9 cellular contexts compared by ENCODE assay signal in the genomic region with DNA sequence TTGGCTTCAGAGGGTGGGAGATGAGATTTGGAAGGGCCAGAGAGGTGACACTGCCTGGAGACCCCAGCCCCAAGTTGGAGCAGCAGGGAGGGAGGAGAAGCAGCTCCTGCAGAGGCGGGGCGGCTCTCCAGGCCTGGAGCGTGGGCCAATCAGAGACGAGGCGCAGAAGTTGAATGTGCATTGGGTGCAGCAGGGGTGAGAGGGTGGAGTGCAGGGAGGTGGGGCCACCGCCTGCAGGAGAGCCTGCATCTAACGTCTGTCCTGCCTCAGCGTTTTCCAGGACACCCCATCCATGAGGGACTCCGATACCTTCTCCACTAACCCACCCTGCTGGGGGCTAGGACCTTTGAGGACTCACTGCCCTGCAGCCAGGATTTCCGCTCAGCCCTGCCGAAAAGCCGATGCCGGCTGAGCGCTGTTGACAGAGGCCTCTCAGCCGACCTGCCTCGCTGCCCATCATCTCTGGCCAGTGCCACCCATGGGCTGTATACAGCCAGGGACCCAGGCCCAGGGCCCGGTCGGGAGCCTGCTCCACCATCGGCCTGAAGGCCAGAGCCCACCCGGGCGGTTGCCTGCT.
DNase-seq lines count a peak whose midpoint lies in the region; ATAC-seq and TF ChIP-seq lines count a peak whose summit lies in the region.
"Had no signal": no experiment of that assay in that cellular context is flagged by ENCODE, and none has a peak within 500 bp of the region (broad histone marks: within the 10 kb centered on the region; RNA-seq: fewer than 3 reads in every experiment).

No MANE protein-coding gene starts in this region.

- no peaks in the 10 kb centered on the region for H3K4me1 ChIP-seq in HCT116 (ENCODE audit: control insufficient read depth in 1 of 2, insufficient read depth in 2 of 2, low read length in 2 of 2)
- H3K4me1 ChIP-seq in naive thymus-derived CD4-positive, alpha-beta T cell (ENCODE audit: control insufficient read depth in 2 of 2, insufficient read depth in 2 of 2, low read length in 2 of 2), result no peaks in the 10 kb centered on the region
- H3K4me1 ChIP-seq: prostate gland had no signal

- H4K20me1 ChIP-seq in HCT116 (ENCODE audit: insufficient read depth), result no peaks in the 10 kb centered on the region

- no peaks in the 10 kb centered on the region for H3K79me2 ChIP-seq in HCT116 (ENCODE audit: insufficient read depth, low read length)

- peaks cover 41% of the 10 kb centered on the region for H3K27me3 ChIP-seq in HCT116 (ENCODE audit: insufficient read depth, low read length)
- H3K27me3 ChIP-seq in naive thymus-derived CD4-positive, alpha-beta T cell (ENCODE audit: control insufficient read depth in 2 of 2, insufficient read depth in 2 of 2, low read length in 2 of 2), result no peaks in the 10 kb centered on the region

- peak overlapping the region; percentile 46 for H3K4me3 Mint-ChIP-seq in central memory CD8-positive, alpha-beta T cell
- peak overlapping the region; percentile 50 to 86 (median 78) for H3K4me3 Mint-ChIP-seq in naive thymus-derived CD4-positive, alpha-beta T cell
- H3K4me3 Mint-ChIP-seq in CD14-positive monocyte, result peak overlapping the region in 1 of 2 donors; percentile 83

- no peaks in the 10 kb centered on the region for H3K9me3 Mint-ChIP-seq in central memory CD8-positive, alpha-beta T cell
- H3K9me3 Mint-ChIP-seq in naive thymus-derived CD4-positive, alpha-beta T cell, result peaks cover 0 to 2% (median 0%) of the 10 kb centered on the region in 11 donors
- peaks cover 0 to 5% (median 0%) of the 10 kb centered on the region in 7 donors for H3K9me3 Mint-ChIP-seq in CD14-positive monocyte

- peaks cover 2% of the 10 kb centered on the region for H3K36me3 Mint-ChIP-seq in central memory CD8-positive, alpha-beta T cell (ENCODE audit: insufficient read depth)
- peaks cover 0 to 4% (median 0%) of the 10 kb centered on the region in 5 donors for H3K36me3 Mint-ChIP-seq in naive thymus-derived CD4-positive, alpha-beta T cell
- no peaks in the 10 kb centered on the region for H3K36me3 Mint-ChIP-seq in CD14-positive monocyte

- no peak overlapping the region for H3K4me2 ChIP-seq in HCT116 (ENCODE audit: low read length)

- POLR2A ChIA-PET in HCT116 (lab: Charles Lee), result no interaction called here
- POLR2A ChIA-PET in naive thymus-derived CD4-positive, alpha-beta T cell (lab: Charles Lee), result no interaction called here

- CTCF ChIA-PET in HCT116 (lab: Charles Lee), result no interaction called here
- CTCF ChIA-PET in naive thymus-derived CD4-positive, alpha-beta T cell (lab: Charles Lee), result no interaction called here

- H3K27me3 Mint-ChIP-seq in central memory CD8-positive, alpha-beta T cell, result peaks cover 89% of the 10 kb centered on the region
- peaks cover 25 to 79% (median 35%) of the 10 kb centered on the region in 5 donors for H3K27me3 Mint-ChIP-seq in naive thymus-derived CD4-positive, alpha-beta T cell
- peaks cover 34 to 44% (median 40%) of the 10 kb centered on the region in 3 donors for H3K27me3 Mint-ChIP-seq in CD14-positive monocyte (ENCODE audit: low read depth in 3 of 3)

- H3K4me1 Mint-ChIP-seq in central memory CD8-positive, alpha-beta T cell, result peaks cover 8% of the 10 kb centered on the region
- peaks cover 4 to 10% (median 6%) of the 10 kb centered on the region in 7 donors for H3K4me1 Mint-ChIP-seq in naive thymus-derived CD4-positive, alpha-beta T cell
- H3K4me1 Mint-ChIP-seq in CD14-positive monocyte, result peaks cover 4% of the 10 kb centered on the region

- RAD21 ChIA-PET in HCT116 (lab: Charles Lee; ENCODE audit: low non-redundant PET in 1 of 2, low total read pairs in 2 of 2, uncharacterized antibody in 2 of 2, unreplicated experiment in 2 of 2), result no interaction called here

- H3K9ac ChIP-seq in HCT116 (ENCODE audit: low read length), result no peak overlapping the region

- H3K9me3 ChIP-seq in HCT116 (ENCODE audit: control insufficient read depth in 1 of 2, insufficient read depth in 1 of 2, low read depth in 1 of 2, low read length in 2 of 2), result no peaks in the 10 kb centered on the region
- H3K9me3 ChIP-seq in naive thymus-derived CD4-positive, alpha-beta T cell (ENCODE audit: control insufficient read depth in 2 of 3, low read length in 3 of 3), result no peaks in the 10 kb centered on the region
- H3K9me3 ChIP-seq: prostate gland had no signal

- BruUV-seq in HCT116 (replicated peaks; lab: Mats Ljungman, UMichigan), result no TSS peak

- no peak overlapping the region for H3K27ac Mint-ChIP-seq in central memory CD8-positive, alpha-beta T cell (ENCODE audit: low read depth)
- no peak overlapping the region for H3K27ac Mint-ChIP-seq in naive thymus-derived CD4-positive, alpha-beta T cell
- no peak overlapping the region for H3K27ac Mint-ChIP-seq in CD14-positive monocyte

- H3K9me2 ChIP-seq in HCT116 (ENCODE audit: insufficient read depth), result no peaks in the 10 kb centered on the region

- no peak for TF ChIP-seq RAD21 in HCT116 (IDR thresholded peaks at IDR 0.05; ENCODE audit: low read depth)

- DNase-seq in NCI-H1092 treated with DMSO at 0.1 percent for 48 hours (lab: John Stamatoyannopoulos, UW) (peak; percentile 3), NCI-H1092 (lab: John Stamatoyannopoulos, UW) (no peak), HCT116 (ENCODE audit: low read depth, low spot score) (no peak), CD14-positive monocyte (ENCODE audit: low spot score) (no peak), NCI-H2196 treated with DMSO at 0.1 percent for 48 hours (lab: John Stamatoyannopoulos, UW; ENCODE audit: unreplicated experiment) (no peak)
- no peak for DNase-seq in central memory CD8-positive, alpha-beta T cell (ENCODE audit: low spot score in 2 of 2)
- no peak for DNase-seq in naive thymus-derived CD4-positive, alpha-beta T cell

- peak; percentile 72 for ATAC-seq in HCT116
- no peak for ATAC-seq in central memory CD8-positive, alpha-beta T cell (replicated peaks; ENCODE audit: extremely low read depth, poor library complexity, severe bottlenecking)
- ATAC-seq in naive thymus-derived CD4-positive, alpha-beta T cell, result no peak
- ATAC-seq in GM18907 (IDR thresholded peaks at IDR 0.05; ENCODE audit: unreplicated experiment), result no peak

- no peak overlapping the region for H2AFZ ChIP-seq in HCT116 (ENCODE audit: low read depth, low read length, poor library complexity, severe bottlenecking)

- TF ChIP-seq POLR2A in HCT116 (IDR thresholded peaks at IDR 0.05; ENCODE audit: borderline replicate concordance, extremely low read depth, insufficient read depth, insufficient read length), result no peak

- no peak overlapping the region for H3K27ac ChIP-seq in HCT116 (ENCODE audit: low read depth, low read length)
- no peak overlapping the region for H3K27ac ChIP-seq in naive thymus-derived CD4-positive, alpha-beta T cell (ENCODE audit: low read depth, low read length)
- H3K27ac ChIP-seq: prostate gland had no signal

- no peak overlapping the region for H3K4me3 ChIP-seq in HCT116 (replicated peaks in 1 of 2; ENCODE audit: low read depth in 1 of 2, low read length in 2 of 2)
- no peak overlapping the region for H3K4me3 ChIP-seq in naive thymus-derived CD4-positive, alpha-beta T cell (ENCODE audit: low read length)
- H3K4me3 ChIP-seq: prostate gland had no signal

- H3K36me3 ChIP-seq in HCT116 (ENCODE audit: control insufficient read depth in 1 of 2, insufficient read depth in 2 of 2, low read length in 2 of 2), result no peaks in the 10 kb centered on the region
- no peaks in the 10 kb centered on the region for H3K36me3 ChIP-seq in naive thymus-derived CD4-positive, alpha-beta T cell (ENCODE audit: control insufficient read depth in 2 of 3, insufficient read depth in 3 of 3, low read length in 3 of 3)
- H3K36me3 ChIP-seq: prostate gland had no signal

- TF ChIP-seq CTCF in HCT116 (IDR thresholded peaks at IDR 0.05 in 2 of 3, conservative IDR thresholded peaks at IDR 0.05 in 1 of 3; ENCODE audit: borderline replicate concordance in 1 of 3, insufficient read depth in 1 of 3, low read depth in 2 of 3, low read length in 2 of 3) (no peak), CD14-positive monocyte (IDR thresholded peaks at IDR 0.05) (no peak)

- intact Hi-C loops in HCT116 (cut with micrococcal nuclease) (no loop called here), CD14-positive monocyte (cut with micrococcal nuclease) (no loop called here)
- intact Hi-C loops in naive thymus-derived CD4-positive, alpha-beta T cell (cut with micrococcal nuclease), result no loop called here

TF ChIP-seq in HCT116, 20 proteins besides CTCF, POLR2A, EP300 and RAD21:
- TF ChIP-seq EZH2phosphoT487 (IDR thresholded peaks at IDR 0.05; ENCODE audit: borderline replicate concordance), result no peak
